10 cellular contexts compared by ENCODE assay signal in the genomic region with DNA sequence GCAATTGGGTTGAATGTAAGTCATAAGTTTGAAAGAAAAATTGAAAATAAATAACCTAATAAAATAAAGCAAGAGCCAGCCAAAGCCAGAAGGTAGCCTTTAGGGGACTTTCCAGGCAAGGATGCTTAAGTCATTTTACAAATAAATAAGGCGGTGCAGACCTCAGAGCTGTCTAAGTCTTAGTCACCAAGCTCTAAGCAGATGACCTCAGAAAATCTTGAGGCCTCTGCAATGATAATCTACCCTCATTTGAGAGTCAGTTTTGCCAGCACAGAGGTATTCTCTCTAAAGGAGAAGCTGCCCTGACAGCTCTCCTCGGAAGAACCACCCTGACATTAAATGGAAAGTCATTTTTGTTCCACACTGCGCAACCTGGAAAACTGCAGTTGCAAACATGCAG.
DNase-seq lines count a peak whose midpoint lies in the region; ATAC-seq, FAIRE-seq and TF ChIP-seq lines count a peak whose summit lies in the region.
"Had no signal": no experiment of that assay in that cellular context is flagged by ENCODE, and none has a peak within 500 bp of the region (broad histone marks: within the 10 kb centered on the region; RNA-seq: fewer than 3 reads in every experiment).

No MANE protein-coding gene starts in this region.

- H3K36me3 ChIP-seq in breast epithelium: no peaks in the 10 kb centered on the region
- H3K36me3 ChIP-seq in right atrium auricular region: no peaks in the 10 kb centered on the region
- H3K36me3 ChIP-seq: neutrophil had no signal

- H3K4me1 Mint-ChIP-seq in memory B cell: peaks cover 36% of the 10 kb centered on the region

- TF ChIP-seq POLR2A in breast epithelium (IDR thresholded peaks at IDR 0.05): no peak

- H3K27me3 Mint-ChIP-seq in memory B cell: peaks cover 12% of the 10 kb centered on the region

- H3K9me3 ChIP-seq in breast epithelium (no peaks in the 10 kb centered on the region), right atrium auricular region (no peaks in the 10 kb centered on the region)
- H3K9me3 ChIP-seq: neutrophil had no signal

- TF ChIP-seq CTCF in breast epithelium (IDR thresholded peaks at IDR 0.05) (no peak), right atrium auricular region (IDR thresholded peaks at IDR 0.05) (no peak), D721Med (IDR thresholded peaks at IDR 0.05; ENCODE audit: insufficient read depth, missing control alignments) (no peak)

- H3K36me3 Mint-ChIP-seq in memory B cell: peaks cover 2% of the 10 kb centered on the region

- H3K27ac Mint-ChIP-seq in memory B cell: peak overlapping the region; percentile 33

- H3K4me3 Mint-ChIP-seq in memory B cell: no peak overlapping the region

- H3K4me3 ChIP-seq in breast epithelium (no peak overlapping the region), right atrium auricular region (no peak overlapping the region)

- ATAC-seq in GM18517 (IDR thresholded peaks at IDR 0.05; ENCODE audit: unreplicated experiment) (peak; percentile 54), GM21825 (IDR thresholded peaks at IDR 0.05; ENCODE audit: unreplicated experiment) (peak; percentile 36), memory B cell (ENCODE audit: low read depth) (peak; percentile 21)

- no peak overlapping the region for H3K27ac ChIP-seq in breast epithelium
- H3K27ac ChIP-seq in right atrium auricular region: no peak overlapping the region
- H3K27ac ChIP-seq: KMS-11, neutrophil had no signal

- H3K9me3 Mint-ChIP-seq in memory B cell: no peaks in the 10 kb centered on the region

- no peak for FAIRE-seq in D721Med (lab: Jason Lieb, UNC)

- intact Hi-C loops in breast epithelium (cut with DNase I; ENCODE audit: low total_unique reads): no loop called here

- DNase-seq in NCI-H226 (peak; percentile 32), memory B cell (ENCODE audit: low spot score in 2 of 2) (no peak), breast epithelium (ENCODE audit: low spot score in 2 of 2) (no peak), right atrium auricular region (ENCODE audit: low spot score) (no peak), Ammon's horn (ENCODE audit: low spot score) (no peak), D721Med (ENCODE audit: insufficient read length, low spot score) (no peak)

- H3K27me3 ChIP-seq in breast epithelium (no peaks in the 10 kb centered on the region), right atrium auricular region (no peaks in the 10 kb centered on the region)
- H3K27me3 ChIP-seq: neutrophil had no signal

- H3K4me1 ChIP-seq in breast epithelium (no peaks in the 10 kb centered on the region), right atrium auricular region (peaks cover 0 to 33% of the 10 kb centered on the region in 2 donors)
